2 cellular contexts compared by ENCODE assay signal in the genomic region with DNA sequence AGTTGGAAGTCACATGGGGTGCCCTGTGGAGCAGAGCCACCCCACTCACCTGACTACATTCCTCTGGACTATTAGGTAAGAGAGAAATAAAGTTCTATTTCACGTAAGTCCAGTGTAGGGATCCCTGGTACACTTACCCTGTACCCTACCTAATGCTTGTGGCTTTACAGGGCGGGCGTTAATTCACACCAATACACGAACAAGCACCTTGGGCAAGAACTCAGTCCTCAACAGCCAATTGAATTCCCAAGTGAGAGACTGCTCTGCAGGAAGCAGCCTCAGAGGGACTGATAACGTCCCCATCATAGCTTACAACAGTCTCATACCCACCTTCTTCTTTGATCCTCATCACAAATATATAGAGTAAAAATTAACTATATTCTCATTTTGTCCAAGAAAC.
TF ChIP-seq lines count a peak whose summit lies in the region.

No MANE protein-coding gene starts in this region.

TF ChIP-seq in GM23338, 12 proteins besides CTCF, POLR2A, EP300 and RAD21 (continues in another document):
- TF ChIP-seq NANOG (IDR thresholded peaks at IDR 0.05; ENCODE audit: borderline replicate concordance): no peak
- no peak for TF ChIP-seq CREB1 (CRISPR knock-in tag; IDR thresholded peaks at IDR 0.05; ENCODE audit: low read depth)
- TF ChIP-seq STAT1 (IDR thresholded peaks at IDR 0.05; ENCODE audit: unreplicated experiment): no peak
- no peak for TF ChIP-seq EZH2 (IDR thresholded peaks at IDR 0.05; ENCODE audit: low read depth, unreplicated experiment)
- TF ChIP-seq POLR2AphosphoS5 (IDR thresholded peaks at IDR 0.05; ENCODE audit: low read depth): no peak
- TF ChIP-seq ZNF331 (CRISPR knock-in tag; IDR thresholded peaks at IDR 0.05; ENCODE audit: low read depth): no peak
- no peak for TF ChIP-seq ZNF114 (CRISPR knock-in tag; IDR thresholded peaks at IDR 0.05)
- TF ChIP-seq, protein P1, sequence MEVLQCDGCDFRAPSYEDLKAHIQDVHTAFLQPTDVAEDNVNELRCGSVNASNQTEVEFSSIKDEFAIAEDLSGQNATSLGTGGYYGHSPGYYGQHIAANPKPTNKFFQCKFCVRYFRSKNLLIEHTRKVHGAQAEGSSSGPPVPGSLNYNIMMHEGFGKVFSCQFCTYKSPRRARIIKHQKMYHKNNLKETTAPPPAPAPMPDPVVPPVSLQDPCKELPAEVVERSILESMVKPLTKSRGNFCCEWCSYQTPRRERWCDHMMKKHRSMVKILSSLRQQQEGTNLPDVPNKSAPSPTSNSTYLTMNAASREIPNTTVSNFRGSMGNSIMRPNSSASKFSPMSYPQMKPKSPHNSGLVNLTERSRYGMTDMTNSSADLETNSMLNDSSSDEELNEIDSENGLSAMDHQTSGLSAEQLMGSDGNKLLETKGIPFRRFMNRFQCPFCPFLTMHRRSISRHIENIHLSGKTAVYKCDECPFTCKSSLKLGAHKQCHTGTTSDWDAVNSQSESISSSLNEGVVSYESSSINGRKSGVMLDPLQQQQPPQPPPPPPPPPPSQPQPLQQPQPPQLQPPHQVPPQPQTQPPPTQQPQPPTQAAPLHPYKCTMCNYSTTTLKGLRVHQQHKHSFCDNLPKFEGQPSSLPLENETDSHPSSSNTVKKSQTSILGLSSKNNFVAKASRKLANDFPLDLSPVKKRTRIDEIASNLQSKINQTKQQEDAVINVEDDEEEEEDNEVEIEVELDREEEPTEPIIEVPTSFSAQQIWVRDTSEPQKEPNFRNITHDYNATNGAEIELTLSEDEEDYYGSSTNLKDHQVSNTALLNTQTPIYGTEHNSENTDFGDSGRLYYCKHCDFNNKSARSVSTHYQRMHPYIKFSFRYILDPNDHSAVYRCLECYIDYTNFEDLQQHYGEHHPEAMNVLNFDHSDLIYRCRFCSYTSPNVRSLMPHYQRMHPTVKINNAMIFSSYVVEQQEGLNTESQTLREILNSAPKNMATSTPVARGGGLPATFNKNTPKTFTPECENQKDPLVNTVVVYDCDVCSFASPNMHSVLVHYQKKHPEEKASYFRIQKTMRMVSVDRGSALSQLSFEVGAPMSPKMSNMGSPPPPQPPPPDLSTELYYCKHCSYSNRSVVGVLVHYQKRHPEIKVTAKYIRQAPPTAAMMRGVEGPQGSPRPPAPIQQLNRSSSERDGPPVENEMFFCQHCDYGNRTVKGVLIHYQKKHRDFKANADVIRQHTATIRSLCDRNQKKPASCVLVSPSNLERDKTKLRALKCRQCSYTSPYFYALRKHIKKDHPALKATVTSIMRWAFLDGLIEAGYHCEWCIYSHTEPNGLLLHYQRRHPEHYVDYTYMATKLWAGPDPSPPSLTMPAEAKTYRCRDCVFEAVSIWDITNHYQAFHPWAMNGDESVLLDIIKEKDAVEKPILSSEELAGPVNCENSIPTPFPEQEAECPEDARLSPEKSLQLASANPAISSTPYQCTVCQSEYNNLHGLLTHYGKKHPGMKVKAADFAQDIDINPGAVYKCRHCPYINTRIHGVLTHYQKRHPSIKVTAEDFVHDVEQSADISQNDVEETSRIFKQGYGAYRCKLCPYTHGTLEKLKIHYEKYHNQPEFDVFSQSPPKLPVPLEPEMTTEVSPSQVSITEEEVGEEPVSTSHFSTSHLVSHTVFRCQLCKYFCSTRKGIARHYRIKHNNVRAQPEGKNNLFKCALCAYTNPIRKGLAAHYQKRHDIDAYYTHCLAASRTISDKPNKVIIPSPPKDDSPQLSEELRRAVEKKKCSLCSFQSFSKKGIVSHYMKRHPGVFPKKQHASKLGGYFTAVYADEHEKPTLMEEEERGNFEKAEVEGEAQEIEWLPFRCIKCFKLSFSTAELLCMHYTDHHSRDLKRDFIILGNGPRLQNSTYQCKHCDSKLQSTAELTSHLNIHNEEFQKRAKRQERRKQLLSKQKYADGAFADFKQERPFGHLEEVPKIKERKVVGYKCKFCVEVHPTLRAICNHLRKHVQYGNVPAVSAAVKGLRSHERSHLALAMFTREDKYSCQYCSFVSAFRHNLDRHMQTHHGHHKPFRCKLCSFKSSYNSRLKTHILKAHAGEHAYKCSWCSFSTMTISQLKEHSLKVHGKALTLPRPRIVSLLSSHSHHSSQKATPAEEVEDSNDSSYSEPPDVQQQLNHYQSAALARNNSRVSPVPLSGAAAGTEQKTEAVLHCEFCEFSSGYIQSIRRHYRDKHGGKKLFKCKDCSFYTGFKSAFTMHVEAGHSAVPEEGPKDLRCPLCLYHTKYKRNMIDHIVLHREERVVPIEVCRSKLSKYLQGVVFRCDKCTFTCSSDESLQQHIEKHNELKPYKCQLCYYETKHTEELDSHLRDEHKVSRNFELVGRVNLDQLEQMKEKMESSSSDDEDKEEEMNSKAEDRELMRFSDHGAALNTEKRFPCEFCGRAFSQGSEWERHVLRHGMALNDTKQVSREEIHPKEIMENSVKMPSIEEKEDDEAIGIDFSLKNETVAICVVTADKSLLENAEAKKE (CRISPR knock-in tag; IDR thresholded peaks at IDR 0.05): no peak
- TF ChIP-seq, protein P2, sequence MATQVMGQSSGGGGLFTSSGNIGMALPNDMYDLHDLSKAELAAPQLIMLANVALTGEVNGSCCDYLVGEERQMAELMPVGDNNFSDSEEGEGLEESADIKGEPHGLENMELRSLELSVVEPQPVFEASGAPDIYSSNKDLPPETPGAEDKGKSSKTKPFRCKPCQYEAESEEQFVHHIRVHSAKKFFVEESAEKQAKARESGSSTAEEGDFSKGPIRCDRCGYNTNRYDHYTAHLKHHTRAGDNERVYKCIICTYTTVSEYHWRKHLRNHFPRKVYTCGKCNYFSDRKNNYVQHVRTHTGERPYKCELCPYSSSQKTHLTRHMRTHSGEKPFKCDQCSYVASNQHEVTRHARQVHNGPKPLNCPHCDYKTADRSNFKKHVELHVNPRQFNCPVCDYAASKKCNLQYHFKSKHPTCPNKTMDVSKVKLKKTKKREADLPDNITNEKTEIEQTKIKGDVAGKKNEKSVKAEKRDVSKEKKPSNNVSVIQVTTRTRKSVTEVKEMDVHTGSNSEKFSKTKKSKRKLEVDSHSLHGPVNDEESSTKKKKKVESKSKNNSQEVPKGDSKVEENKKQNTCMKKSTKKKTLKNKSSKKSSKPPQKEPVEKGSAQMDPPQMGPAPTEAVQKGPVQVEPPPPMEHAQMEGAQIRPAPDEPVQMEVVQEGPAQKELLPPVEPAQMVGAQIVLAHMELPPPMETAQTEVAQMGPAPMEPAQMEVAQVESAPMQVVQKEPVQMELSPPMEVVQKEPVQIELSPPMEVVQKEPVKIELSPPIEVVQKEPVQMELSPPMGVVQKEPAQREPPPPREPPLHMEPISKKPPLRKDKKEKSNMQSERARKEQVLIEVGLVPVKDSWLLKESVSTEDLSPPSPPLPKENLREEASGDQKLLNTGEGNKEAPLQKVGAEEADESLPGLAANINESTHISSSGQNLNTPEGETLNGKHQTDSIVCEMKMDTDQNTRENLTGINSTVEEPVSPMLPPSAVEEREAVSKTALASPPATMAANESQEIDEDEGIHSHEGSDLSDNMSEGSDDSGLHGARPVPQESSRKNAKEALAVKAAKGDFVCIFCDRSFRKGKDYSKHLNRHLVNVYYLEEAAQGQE (IDR thresholded peaks at IDR 0.05; ENCODE audit: unreplicated experiment): no peak
- TF ChIP-seq, protein P3, sequence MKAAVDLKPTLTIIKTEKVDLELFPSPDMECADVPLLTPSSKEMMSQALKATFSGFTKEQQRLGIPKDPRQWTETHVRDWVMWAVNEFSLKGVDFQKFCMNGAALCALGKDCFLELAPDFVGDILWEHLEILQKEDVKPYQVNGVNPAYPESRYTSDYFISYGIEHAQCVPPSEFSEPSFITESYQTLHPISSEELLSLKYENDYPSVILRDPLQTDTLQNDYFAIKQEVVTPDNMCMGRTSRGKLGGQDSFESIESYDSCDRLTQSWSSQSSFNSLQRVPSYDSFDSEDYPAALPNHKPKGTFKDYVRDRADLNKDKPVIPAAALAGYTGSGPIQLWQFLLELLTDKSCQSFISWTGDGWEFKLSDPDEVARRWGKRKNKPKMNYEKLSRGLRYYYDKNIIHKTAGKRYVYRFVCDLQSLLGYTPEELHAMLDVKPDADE (IDR thresholded peaks at IDR 0.05): no peak

TF ChIP-seq in H1, 55 proteins besides CTCF, POLR2A, EP300 and RAD21:
- TF ChIP-seq RBBP5 (IDR thresholded peaks at IDR 0.05; ENCODE audit: borderline replicate concordance, low read depth, low read length) (no peak), TAF1 (IDR thresholded peaks at IDR 0.05; ENCODE audit: low read depth, low read length) (no peak), HDAC6 (IDR thresholded peaks at IDR 0.05; ENCODE audit: low read depth, low read length) (no peak), CEBPB (IDR thresholded peaks at IDR 0.05; ENCODE audit: low read depth, low read length) (no peak), TAF7 (optimal IDR thresholded peaks at IDR 0.05; ENCODE audit: borderline replicate concordance, low read depth, low read length) (no peak), SAP30 (IDR thresholded peaks at IDR 0.05; ENCODE audit: insufficient read depth, insufficient replicate concordance, low read length) (no peak)
- TF ChIP-seq, protein P4, sequence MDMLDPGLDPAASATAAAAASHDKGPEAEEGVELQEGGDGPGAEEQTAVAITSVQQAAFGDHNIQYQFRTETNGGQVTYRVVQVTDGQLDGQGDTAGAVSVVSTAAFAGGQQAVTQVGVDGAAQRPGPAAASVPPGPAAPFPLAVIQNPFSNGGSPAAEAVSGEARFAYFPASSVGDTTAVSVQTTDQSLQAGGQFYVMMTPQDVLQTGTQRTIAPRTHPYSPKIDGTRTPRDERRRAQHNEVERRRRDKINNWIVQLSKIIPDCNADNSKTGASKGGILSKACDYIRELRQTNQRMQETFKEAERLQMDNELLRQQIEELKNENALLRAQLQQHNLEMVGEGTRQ (IDR thresholded peaks at IDR 0.05; ENCODE audit: low read length): no peak
